In the genomic region with DNA sequence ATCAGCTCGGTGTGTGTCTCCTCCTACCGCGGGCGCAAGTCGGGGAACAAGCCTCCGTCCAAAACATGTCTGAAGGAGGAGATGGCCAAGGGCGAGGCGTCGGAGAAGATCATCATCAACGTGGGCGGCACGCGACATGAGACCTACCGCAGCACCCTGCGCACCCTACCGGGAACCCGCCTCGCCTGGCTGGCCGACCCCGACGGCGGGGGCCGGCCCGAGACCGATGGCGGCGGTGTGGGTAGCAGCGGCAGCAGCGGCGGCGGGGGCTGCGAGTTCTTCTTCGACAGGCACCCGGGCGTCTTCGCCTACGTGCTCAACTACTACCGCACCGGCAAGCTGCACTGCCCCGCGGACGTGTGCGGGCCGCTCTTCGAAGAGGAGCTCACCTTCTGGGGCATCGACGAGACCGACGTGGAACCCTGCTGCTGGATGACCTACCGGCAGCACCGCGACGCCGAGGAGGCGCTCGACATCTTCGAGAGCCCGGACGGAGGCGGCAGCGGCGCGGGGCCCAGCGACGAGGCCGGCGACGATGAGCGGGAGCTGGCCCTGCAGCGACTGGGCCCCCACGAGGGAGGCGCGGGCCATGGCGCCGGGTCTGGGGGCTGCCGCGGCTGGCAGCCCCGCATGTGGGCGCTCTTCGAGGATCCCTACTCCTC, we compare ENCODE assay signal across 8 cellular contexts. TPM values are rescaled to one million over a fixed set of nuclear protein-coding genes. Genes with fewer than 3 reads are reported as not detected.
A peak's percentile ranks its signal among the peaks of the same experiment; 100 is the strongest.
DNase-seq lines count a peak whose midpoint lies in the region; ATAC-seq, FAIRE-seq and TF ChIP-seq lines count a peak whose summit lies in the region.

No MANE protein-coding gene starts in this region.

- H3K9ac ChIP-seq in endothelial cell of umbilical vein (replicated peaks; ENCODE audit: extremely low read depth, insufficient read depth, low read length): no peak overlapping the region

- peaks cover 48% of the 10 kb centered on the region for H3K4me1 Mint-ChIP-seq in T-helper 17 cell

- H3K79me2 ChIP-seq in endothelial cell of umbilical vein (ENCODE audit: control insufficient read depth, insufficient read depth, low read length): no peaks in the 10 kb centered on the region

- no TSS peak for BruUV-seq in endothelial cell of umbilical vein (replicated peaks; lab: Mats Ljungman, UMichigan)

- H2AFZ ChIP-seq in endothelial cell of umbilical vein (ENCODE audit: low read depth, low read length): peak overlapping the region; percentile 85

- no peak for ATAC-seq in T-helper 17 cell
- no peak for ATAC-seq in HG03045 (IDR thresholded peaks at IDR 0.05; ENCODE audit: unreplicated experiment)

- CTCF ChIA-PET in endothelial cell of umbilical vein (lab: Charles Lee): interaction anchor here (1.1 to 18.2 kb wide), 7 partner anchors 8 to 285 kb away, joined by 4 to 1577 read pairs (median 80); a partner anchor contains a TSS

- no peaks in the 10 kb centered on the region for H3K27me3 Mint-ChIP-seq in T-helper 17 cell

- H3K27me3 ChIP-seq in endothelial cell of umbilical vein (ENCODE audit: control insufficient read depth in 2 of 2, insufficient read depth in 2 of 2, low read length in 2 of 2) (peaks cover 0 to 6% of the 10 kb centered on the region in 2 experiments), prostate gland (replicated peaks; ENCODE audit: insufficient read depth) (no peaks in the 10 kb centered on the region)

- no peaks in the 10 kb centered on the region for H4K20me1 ChIP-seq in endothelial cell of umbilical vein (replicated peaks; ENCODE audit: control insufficient read depth, extremely low read depth, insufficient read depth, low read length)

- POLR2A ChIA-PET in endothelial cell of umbilical vein (lab: Charles Lee): no interaction called here

- TF ChIP-seq CTCF in GM12872 (IDR thresholded peaks at IDR 0.05; ENCODE audit: insufficient read depth, low read depth, low read length) (0 out of 3 replicates have a peak, but pooled peaks have one; percentile 5), endothelial cell of umbilical vein (IDR thresholded peaks at IDR 0.05; ENCODE audit: extremely low read depth in 1 of 2, insufficient read depth in 1 of 2, low read depth in 1 of 2, low read length in 2 of 2) (peak in 1 of 2 donors; percentile 1), prostate gland (IDR thresholded peaks at IDR 0.05) (no peak)

- no peaks in the 10 kb centered on the region for H3K36me3 Mint-ChIP-seq in T-helper 17 cell (ENCODE audit: low read depth)

- peak overlapping the region; percentile 43 to 65 (median 61) for H3K4me3 ChIP-seq in endothelial cell of umbilical vein (replicated peaks in 1 of 3; ENCODE audit: insufficient read depth in 1 of 3, low read depth in 1 of 3, low read length in 3 of 3)
- H3K4me3 ChIP-seq in prostate gland: peak overlapping the region; percentile 55 to 64

- H3K4me1 ChIP-seq in endothelial cell of umbilical vein (ENCODE audit: control insufficient read depth, extremely low read depth, insufficient read depth, low read length) (peaks cover 5% of the 10 kb centered on the region), prostate gland (replicated peaks) (no peaks in the 10 kb centered on the region)

- no peaks in the 10 kb centered on the region for H3K36me3 ChIP-seq in endothelial cell of umbilical vein (ENCODE audit: control insufficient read depth in 2 of 2, extremely low read depth in 1 of 2, insufficient read depth in 2 of 2, low read length in 2 of 2)
- no peaks in the 10 kb centered on the region for H3K36me3 ChIP-seq in prostate gland

- H3K9me1 ChIP-seq in endothelial cell of umbilical vein (replicated peaks; ENCODE audit: control insufficient read depth, extremely low read depth, insufficient read depth, low read length): no peaks in the 10 kb centered on the region

- intact Hi-C loops in endothelial cell of umbilical vein (cut with micrococcal nuclease): loop anchor here (10.0 kb wide), 1 partner anchor 53 kb away; no protein-coding TSS in a partner anchor
- intact Hi-C loops in prostate gland (cut with DNase I): loop anchor here (2.0 kb wide), 1 partner anchor 195 kb away; a partner anchor contains a TSS

- H3K9me3 ChIP-seq in T-helper 17 cell (ENCODE audit: control insufficient read depth, low read length, poor library complexity, severe bottlenecking) (no peaks in the 10 kb centered on the region), endothelial cell of umbilical vein (replicated peaks; ENCODE audit: control insufficient read depth, insufficient read depth, low read length) (no peaks in the 10 kb centered on the region), prostate gland (no peaks in the 10 kb centered on the region)

- H3K27ac Mint-ChIP-seq in T-helper 17 cell: peak overlapping the region; percentile 69

- H3K4me3 Mint-ChIP-seq in T-helper 17 cell: peak overlapping the region; percentile 94

- WGBS in prostate gland: 8% methylated on average over 67 of the region's 80 CpGs

- H3K27ac ChIP-seq in endothelial cell of umbilical vein (ENCODE audit: insufficient read depth, low read depth, low read length) (no peak overlapping the region), prostate gland (no peak overlapping the region)

- no peak for FAIRE-seq in endothelial cell of umbilical vein (lab: Jason Lieb, UNC)

- peak; percentile 15 to 39 (median 29) for DNase-seq in T-helper 17 cell
- DNase-seq in endothelial cell of umbilical vein (ENCODE audit: low read depth, low spot score): peak; percentile 16
- no peak for DNase-seq in prostate gland (ENCODE audit: low spot score)
- DNase-seq in cerebellar cortex (ENCODE audit: low spot score): no peak
- DNase-seq in HT-29 (ENCODE audit: low spot score): no peak
- no peak for DNase-seq in NK-92 (lab: John Stamatoyannopoulos, UW; ENCODE audit: unreplicated experiment)

- H3K4me2 ChIP-seq in endothelial cell of umbilical vein (ENCODE audit: insufficient read depth, low read length): peak overlapping the region; percentile 57

- TF ChIP-seq POLR2A in endothelial cell of umbilical vein (IDR thresholded peaks at IDR 0.05; ENCODE audit: low read depth, low read length) (no peak), prostate gland (IDR thresholded peaks at IDR 0.05) (no peak)

- dilution Hi-C loops in endothelial cell of umbilical vein (cut with MboI; ENCODE audit: extremely low pct_ligation_motif_present, low sequenced_read_pairs): no loop called here

TF ChIP-seq in endothelial cell of umbilical vein, 7 proteins besides CTCF, POLR2A, EP300 and RAD21:
- TF ChIP-seq EZH2 (IDR thresholded peaks at IDR 0.05; ENCODE audit: borderline replicate concordance, low read depth, low read length, severe bottlenecking): peak; percentile 91
- TF ChIP-seq, protein P1, sequence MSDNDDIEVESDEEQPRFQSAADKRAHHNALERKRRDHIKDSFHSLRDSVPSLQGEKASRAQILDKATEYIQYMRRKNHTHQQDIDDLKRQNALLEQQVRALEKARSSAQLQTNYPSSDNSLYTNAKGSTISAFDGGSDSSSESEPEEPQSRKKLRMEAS (IDR thresholded peaks at IDR 0.05; ENCODE audit: insufficient read depth, insufficient read length): no peak

RNA-seq across cellular contexts. Expression of a gene that starts 1.5 kb away (rescaled TPM):
- total RNA-seq in T-helper 17 cell (10 to 100 TPM; 12.2 to 14.7 TPM), endothelial cell of umbilical vein (12.3 and 22.5 TPM in 2 replicates), prostate gland (10 to 100 TPM in 1 of 2 donors, 1 to 10 TPM in 1; 4.7 to 23.9 TPM)
- 6.7 and 7.3 TPM in 2 replicates for polyA plus RNA-seq in endothelial cell of umbilical vein
- polyA plus RNA-seq in endothelial cell of umbilical vein (2011; cell fraction: cytosol; rRNA removed): 4.8 and 5.6 TPM in 2 replicates
- 15.1 and 17.0 TPM in 2 replicates for polyA plus RNA-seq in endothelial cell of umbilical vein (2011; cell fraction: nucleus; rRNA removed)
- 6.3 and 7.9 TPM in 2 replicates for polyA plus RNA-seq in endothelial cell of umbilical vein (2012)
- polyA minus RNA-seq in endothelial cell of umbilical vein: 7.6 and 7.9 TPM in 2 replicates
- 1.9 TPM for polyA minus RNA-seq in endothelial cell of umbilical vein (2011; cell fraction: cytosol; rRNA and poly(A)+ RNA removed)
- 11.0 and 13.2 TPM in 2 replicates for polyA minus RNA-seq in endothelial cell of umbilical vein (2011; cell fraction: nucleus; rRNA and poly(A)+ RNA removed)
- 0.13 and 0.48 TPM in 2 replicates for total RNA-seq in HT-29 (2014; rRNA removed; shearing (Covaris generic))

Comparison
In these comparisons a context has a peak if more than half of its experiments do, and no peak if none do; other contexts are left out.
1. DNase-seq: peak in T-helper 17 cell (3 of 3) and endothelial cell of umbilical vein (single experiment); none in prostate gland (single experiment), cerebellar cortex (single experiment), HT-29 (single experiment) and NK-92 (single experiment).